Comparison of ENCODE assay signal across 1 cellular context in genomic region chrX:45761920-45762319, GRCh38.
TF ChIP-seq lines count a peak whose summit lies in the region.

No MANE protein-coding gene starts in this region.

TF ChIP-seq in GM23338, 12 proteins besides CTCF, POLR2A, EP300 and RAD21 (continued from another document):
- TF ChIP-seq REST (IDR thresholded peaks at IDR 0.05; ENCODE audit: unreplicated experiment) (no peak), STAT1 (IDR thresholded peaks at IDR 0.05; ENCODE audit: unreplicated experiment) (no peak), ZNF114 (CRISPR knock-in tag; IDR thresholded peaks at IDR 0.05) (no peak), NANOG (IDR thresholded peaks at IDR 0.05; ENCODE audit: borderline replicate concordance) (no peak), EZH2 (IDR thresholded peaks at IDR 0.05; ENCODE audit: low read depth, unreplicated experiment) (no peak), ZNF462 (CRISPR knock-in tag; IDR thresholded peaks at IDR 0.05) (no peak), ZNF331 (CRISPR knock-in tag; IDR thresholded peaks at IDR 0.05; ENCODE audit: low read depth) (no peak), POLR2AphosphoS5 (IDR thresholded peaks at IDR 0.05; ENCODE audit: low read depth) (no peak), JUNB (IDR thresholded peaks at IDR 0.05; ENCODE audit: unreplicated experiment) (no peak)
